ENCODE assay signal across 8 cellular contexts in genomic region chr19:17605761-17606745, GRCh38. TPM values are rescaled to one million over a fixed set of nuclear protein-coding genes. Genes with fewer than 3 reads are reported as not detected.
DNase-seq lines count a peak whose midpoint lies in the region; ATAC-seq, FAIRE-seq and TF ChIP-seq lines count a peak whose summit lies in the region.

No MANE protein-coding gene starts in this region.

- H3K27me3 ChIP-seq in pancreas (no peaks in the 10 kb centered on the region), tibial artery (peaks cover 0 to 66% of the 10 kb centered on the region in 2 donors)

- ATAC-seq in GM19438 (IDR thresholded peaks at IDR 0.05; ENCODE audit: low read depth, unreplicated experiment) (peak; percentile 64), pancreas (peak; percentile 83 to 95 (median 86))

- peak; percentile 98 for TF ChIP-seq POLR2A in Raji (IDR thresholded peaks at IDR 0.05; ENCODE audit: insufficient read depth, low read depth, low read length)

- FAIRE-seq in pancreas (lab: Jason Lieb, UNC): no peak

- DNase-seq in HS-5 (ENCODE audit: low read depth): peak; percentile 77
- DNase-seq in activated naive CD4-positive, alpha-beta T cell (lab: John Stamatoyannopoulos, UW): peak; percentile 57 to 75 (median 62)
- peak; percentile 16 to 73 (median 50) for DNase-seq in head of caudate nucleus
- peak; percentile 73 to 92 (median 86) for DNase-seq in pancreas
- DNase-seq in tibial artery: peak; percentile 72 to 83

- H3K36me3 ChIP-seq in pancreas (no peaks in the 10 kb centered on the region), tibial artery (no peaks in the 10 kb centered on the region)

- H3K27ac ChIP-seq in C4-2B (peak overlapping the region; percentile 77), pancreas (peak overlapping the region in 2 of 4 donors; percentile 44 to 60), tibial artery (no peak overlapping the region)

- H3K4me3 ChIP-seq in pancreas: peak overlapping the region in 3 of 4 donors; percentile 7 to 50 (median 19)
- H3K4me3 ChIP-seq in tibial artery: peak overlapping the region; percentile 32 to 44

- peaks cover 0 to 8% (median 5%) of the 10 kb centered on the region in 3 donors for H3K4me1 ChIP-seq in pancreas
- peaks cover 9 to 14% (median 11%) of the 10 kb centered on the region in 4 donors for H3K4me1 ChIP-seq in tibial artery

- peak; percentile 88 for TF ChIP-seq CTCF in C4-2B (conservative IDR thresholded peaks at IDR 0.05)
- TF ChIP-seq CTCF in pancreas (IDR thresholded peaks at IDR 0.05): peak; percentile 17 to 36 (median 34)
- TF ChIP-seq CTCF in tibial artery (IDR thresholded peaks at IDR 0.05): peak; percentile 71 to 80

- no peaks in the 10 kb centered on the region for H3K9me3 ChIP-seq in pancreas
- H3K9me3 ChIP-seq in tibial artery: no peaks in the 10 kb centered on the region

- intact Hi-C loops in head of caudate nucleus (cut with DNase I) (no loop called here), pancreas (cut with DNase I) (no loop called here), tibial artery (cut with DNase I; ENCODE audit: low total_unique reads) (loop anchor here (5.0 to 10.0 kb wide), 2 partner anchors 161 to 249 kb away; partner anchors contain the start of gene RPL18A)

- 3 to 5% methylated on average over 84 to 94 of the region's 94 CpGs for WGBS in pancreas, 2 donors

RNA-seq across cellular contexts. Expression of gene COLGALT1, which starts 50.6 kb away (rescaled TPM):
- total RNA-seq in pancreas: 10 to 100 TPM; 13.5 to 50.6 (median 19.5) TPM
- 10 to 100 TPM; 27.6 to 34.4 TPM for polyA plus RNA-seq in pancreas

Comparison
In these comparisons a context has a peak if more than half of its experiments do, and no peak if none do; other contexts are left out.
1. CTCF ChIP-seq: peak in every context shown above with its lines; median percentile 88 in C4-2B; 76 in tibial artery; 34 in pancreas.